ENCODE assay signal across 9 cellular contexts in genomic region chr9:22147818-22148573, GRCh38.
DNase-seq lines count a peak whose midpoint lies in the region; ATAC-seq, FAIRE-seq and TF ChIP-seq lines count a peak whose summit lies in the region.
"Had no signal": no experiment of that assay in that cellular context is flagged by ENCODE, and none has a peak within 500 bp of the region (broad histone marks: within the 10 kb centered on the region; RNA-seq: fewer than 3 reads in every experiment).

No MANE protein-coding gene starts in this region.

- 83 to 88% methylated on average over 8 of the region's 8 CpGs for WGBS in thyroid gland, 2 donors

- H3K27me3 ChIP-seq in bronchial epithelial cell (ENCODE audit: control insufficient read depth, insufficient read depth, low read length) (no peaks in the 10 kb centered on the region), thyroid gland (no peaks in the 10 kb centered on the region)
- H3K27me3 ChIP-seq: body of pancreas had no signal

- peak; percentile 77 to 83 for ATAC-seq in naive thymus-derived CD8-positive, alpha-beta T cell
- ATAC-seq in GM21360 (IDR thresholded peaks at IDR 0.05; ENCODE audit: unreplicated experiment), result no peak
- ATAC-seq: body of pancreas had no signal

- no peak overlapping the region for H3K27ac ChIP-seq in thyroid gland
- H3K27ac ChIP-seq: body of pancreas had no signal

- intact Hi-C loops in thyroid gland (cut with DNase I), result no loop called here

- no peak for TF ChIP-seq CTCF in bronchial epithelial cell (IDR thresholded peaks at IDR 0.05; ENCODE audit: insufficient read depth, low read length, severe bottlenecking)
- TF ChIP-seq CTCF in thyroid gland (IDR thresholded peaks at IDR 0.05), result no peak

- no peaks in the 10 kb centered on the region for H3K9me3 Mint-ChIP-seq in naive thymus-derived CD8-positive, alpha-beta T cell

- no peaks in the 10 kb centered on the region for H3K9me3 ChIP-seq in thyroid gland
- H3K9me3 ChIP-seq: body of pancreas had no signal

- H3K4me1 Mint-ChIP-seq in naive thymus-derived CD8-positive, alpha-beta T cell, result peaks cover 0 to 7% (median 0%) of the 10 kb centered on the region in 4 donors

- H3K27me3 Mint-ChIP-seq in naive thymus-derived CD8-positive, alpha-beta T cell, result peaks cover 2 to 40% (median 4%) of the 10 kb centered on the region in 5 donors

- POLR2A ChIA-PET in naive thymus-derived CD8-positive, alpha-beta T cell (lab: Charles Lee), result no interaction called here

- no peaks in the 10 kb centered on the region for H3K36me3 Mint-ChIP-seq in naive thymus-derived CD8-positive, alpha-beta T cell

- H3K4me3 Mint-ChIP-seq in naive thymus-derived CD8-positive, alpha-beta T cell, result no peak overlapping the region

- peak overlapping the region in 1 of 10 donors; percentile 61 for H3K27ac Mint-ChIP-seq in naive thymus-derived CD8-positive, alpha-beta T cell

- H3K4me1 ChIP-seq in thyroid gland, result no peaks in the 10 kb centered on the region
- H3K4me1 ChIP-seq: body of pancreas had no signal

- H3K4me3 ChIP-seq in bronchial epithelial cell (ENCODE audit: low read depth, low read length) (no peak overlapping the region), thyroid gland (replicated peaks in 1 of 3) (no peak overlapping the region)
- H3K4me3 ChIP-seq: body of pancreas had no signal

- no peak for TF ChIP-seq POLR2A in thyroid gland (IDR thresholded peaks at IDR 0.05)

- peak; percentile 94 for FAIRE-seq in bronchial epithelial cell (lab: Jason Lieb, UNC)

- DNase-seq in COLO829 (ENCODE audit: low spot score) (peak; percentile 47), MV-4-11 (lab: John Stamatoyannopoulos, UW) (peak; percentile 17), bronchial epithelial cell (ENCODE audit: low read depth) (peak; percentile 95), thyroid gland (no peak), putamen (ENCODE audit: low spot score) (no peak), medulla oblongata (ENCODE audit: extremely low spot score) (no peak)
- DNase-seq in naive thymus-derived CD8-positive, alpha-beta T cell, result peak in 1 of 10 donors; percentile 1
- DNase-seq: body of pancreas had no signal

- H3K36me3 ChIP-seq in bronchial epithelial cell (ENCODE audit: control insufficient read depth, insufficient read depth, low read length) (no peaks in the 10 kb centered on the region), thyroid gland (no peaks in the 10 kb centered on the region)

Comparison
In these comparisons a context has a peak if more than half of its experiments do, and no peak if none do; other contexts are left out.
1. DNase-seq: peak in COLO829 (single experiment), MV-4-11 (single experiment) and bronchial epithelial cell (single experiment); none in thyroid gland (0 of 2), putamen (single experiment) and medulla oblongata (single experiment).